In the genomic region with DNA sequence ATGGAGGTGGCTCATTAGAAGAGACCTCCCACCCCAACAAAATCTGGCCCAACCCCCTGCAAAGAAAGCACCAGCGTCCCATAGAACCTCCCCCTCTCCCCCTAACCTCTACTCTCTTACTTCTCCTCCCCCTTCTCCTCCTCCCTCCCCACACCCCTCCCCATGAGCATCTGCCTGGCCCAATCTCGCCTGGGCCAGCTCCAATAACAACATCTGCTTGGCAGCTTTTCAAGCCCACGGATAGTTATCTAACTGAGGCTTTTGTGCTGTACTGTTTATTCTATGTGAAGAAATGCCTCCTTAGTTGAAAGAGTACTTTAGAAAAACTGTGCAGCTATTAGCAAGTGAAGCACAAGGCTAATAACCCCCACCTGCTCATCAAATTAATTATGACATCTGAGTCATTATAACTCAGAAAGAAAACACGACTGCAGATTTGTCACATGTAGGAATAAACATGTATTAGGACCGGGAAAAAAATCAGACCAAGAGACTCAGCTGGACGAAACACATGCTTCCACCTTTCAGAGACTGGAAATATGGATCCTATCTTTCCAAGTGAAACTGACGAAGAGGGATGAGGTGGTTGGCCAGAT, we compare ENCODE assay signal across 1 cellular context.
A peak's percentile ranks its signal among the peaks of the same experiment; 100 is the strongest.
TF ChIP-seq lines count a peak whose summit lies in the region.

No MANE protein-coding gene starts in this region.

TF ChIP-seq in HEK293, 187 proteins besides CTCF, POLR2A, EP300 and RAD21 (continued from another document and continues in another):
- TF ChIP-seq, protein P1, sequence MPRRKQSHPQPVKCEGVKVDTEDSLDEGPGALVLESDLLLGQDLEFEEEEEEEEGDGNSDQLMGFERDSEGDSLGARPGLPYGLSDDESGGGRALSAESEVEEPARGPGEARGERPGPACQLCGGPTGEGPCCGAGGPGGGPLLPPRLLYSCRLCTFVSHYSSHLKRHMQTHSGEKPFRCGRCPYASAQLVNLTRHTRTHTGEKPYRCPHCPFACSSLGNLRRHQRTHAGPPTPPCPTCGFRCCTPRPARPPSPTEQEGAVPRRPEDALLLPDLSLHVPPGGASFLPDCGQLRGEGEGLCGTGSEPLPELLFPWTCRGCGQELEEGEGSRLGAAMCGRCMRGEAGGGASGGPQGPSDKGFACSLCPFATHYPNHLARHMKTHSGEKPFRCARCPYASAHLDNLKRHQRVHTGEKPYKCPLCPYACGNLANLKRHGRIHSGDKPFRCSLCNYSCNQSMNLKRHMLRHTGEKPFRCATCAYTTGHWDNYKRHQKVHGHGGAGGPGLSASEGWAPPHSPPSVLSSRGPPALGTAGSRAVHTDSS (tag by site-specific recombination; IDR thresholded peaks at IDR 0.05) = no peak
- no peak for TF ChIP-seq ZNF514 (tag by site-specific recombination; IDR thresholded peaks at IDR 0.05)
- TF ChIP-seq KLF10 (tag by site-specific recombination; IDR thresholded peaks at IDR 0.05) = peak; percentile 62
- no peak for TF ChIP-seq ZNF184 (tag by site-specific recombination; IDR thresholded peaks at IDR 0.05)
- TF ChIP-seq ZNF600 (tag by site-specific recombination; IDR thresholded peaks at IDR 0.05) = no peak
- TF ChIP-seq ZNF423 (tag by site-specific recombination; IDR thresholded peaks at IDR 0.05) = no peak
- TF ChIP-seq ZNF133 (tag by site-specific recombination; IDR thresholded peaks at IDR 0.05) = no peak
- TF ChIP-seq TRIM28 (IDR thresholded peaks at IDR 0.05; ENCODE audit: borderline replicate concordance, low read length) = peak; percentile 57; the same call in 1 of the 2 replicates
- peak; percentile 82 for TF ChIP-seq ZXDB (tag by site-specific recombination; IDR thresholded peaks at IDR 0.05)
- peak; percentile 91 for TF ChIP-seq FEZF1 (tag by site-specific recombination; IDR thresholded peaks at IDR 0.05)
- 0 out of 2 replicates have a peak, but pooled peaks have one; percentile 7 for TF ChIP-seq EGR2 (tag by site-specific recombination; IDR thresholded peaks at IDR 0.05; ENCODE audit: low read depth)
- no peak for TF ChIP-seq ZNF292 (tag by site-specific recombination; IDR thresholded peaks at IDR 0.05; ENCODE audit: borderline replicate concordance, low read depth)
- peak; percentile 96 for TF ChIP-seq ZNF24 (tag by site-specific recombination; IDR thresholded peaks at IDR 0.05)
- TF ChIP-seq ZNF10 (tag by site-specific recombination; IDR thresholded peaks at IDR 0.05) = peak; percentile 45; the same call in 1 of the 2 replicates
- peak; percentile 98 for TF ChIP-seq ZNF398 (tag by site-specific recombination; IDR thresholded peaks at IDR 0.05)
- TF ChIP-seq ZNF426 (tag by site-specific recombination; IDR thresholded peaks at IDR 0.05) = no peak
- no peak for TF ChIP-seq ZSCAN23 (tag by site-specific recombination; IDR thresholded peaks at IDR 0.05)
- TF ChIP-seq ZNF677 (tag by site-specific recombination; IDR thresholded peaks at IDR 0.05) = no peak
- TF ChIP-seq ZNF585B (tag by site-specific recombination; IDR thresholded peaks at IDR 0.05) = no peak
- TF ChIP-seq, protein P2, sequence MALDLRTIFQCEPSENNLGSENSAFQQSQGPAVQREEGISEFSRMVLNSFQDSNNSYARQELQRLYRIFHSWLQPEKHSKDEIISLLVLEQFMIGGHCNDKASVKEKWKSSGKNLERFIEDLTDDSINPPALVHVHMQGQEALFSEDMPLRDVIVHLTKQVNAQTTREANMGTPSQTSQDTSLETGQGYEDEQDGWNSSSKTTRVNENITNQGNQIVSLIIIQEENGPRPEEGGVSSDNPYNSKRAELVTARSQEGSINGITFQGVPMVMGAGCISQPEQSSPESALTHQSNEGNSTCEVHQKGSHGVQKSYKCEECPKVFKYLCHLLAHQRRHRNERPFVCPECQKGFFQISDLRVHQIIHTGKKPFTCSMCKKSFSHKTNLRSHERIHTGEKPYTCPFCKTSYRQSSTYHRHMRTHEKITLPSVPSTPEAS (tag by site-specific recombination; IDR thresholded peaks at IDR 0.05) = peak; percentile 14; the same call in 1 of the 2 replicates
- no peak for TF ChIP-seq ZNF785 (tag by site-specific recombination; IDR thresholded peaks at IDR 0.05)
- TF ChIP-seq IKZF3 (tag by site-specific recombination; IDR thresholded peaks at IDR 0.05) = peak; percentile 72; the same call in 1 of the 2 replicates
- no peak for TF ChIP-seq SCRT2 (tag by site-specific recombination; IDR thresholded peaks at IDR 0.05)
- peak; percentile 57; the same call in 1 of the 2 replicates for TF ChIP-seq TCF7L2 (IDR thresholded peaks at IDR 0.05; ENCODE audit: borderline replicate concordance, low read depth, low read length)
- peak; percentile 79 for TF ChIP-seq ZEB2 (tag by site-specific recombination; IDR thresholded peaks at IDR 0.05)
- 0 out of 2 replicates have a peak, but pooled peaks have one; percentile 53 for TF ChIP-seq BCL11B (tag by site-specific recombination; IDR thresholded peaks at IDR 0.05; ENCODE audit: low read depth)
- 0 out of 2 replicates have a peak, but pooled peaks have one; percentile 26 for TF ChIP-seq KLF1 (tag by site-specific recombination; IDR thresholded peaks at IDR 0.05)
- peak; percentile 96 for TF ChIP-seq PRDM6 (tag by site-specific recombination; IDR thresholded peaks at IDR 0.05)
- TF ChIP-seq, protein P3, sequence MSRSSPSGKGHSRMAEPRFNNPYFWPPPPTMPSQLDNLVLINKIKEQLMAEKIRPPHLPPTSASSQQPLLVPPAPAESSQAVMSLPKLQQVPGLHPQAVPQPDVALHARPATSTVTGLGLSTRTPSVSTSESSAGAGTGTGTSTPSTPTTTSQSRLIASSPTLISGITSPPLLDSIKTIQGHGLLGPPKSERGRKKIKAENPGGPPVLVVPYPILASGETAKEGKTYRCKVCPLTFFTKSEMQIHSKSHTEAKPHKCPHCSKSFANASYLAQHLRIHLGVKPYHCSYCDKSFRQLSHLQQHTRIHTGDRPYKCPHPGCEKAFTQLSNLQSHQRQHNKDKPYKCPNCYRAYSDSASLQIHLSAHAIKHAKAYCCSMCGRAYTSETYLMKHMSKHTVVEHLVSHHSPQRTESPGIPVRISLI (tag by site-specific recombination; IDR thresholded peaks at IDR 0.05) = peak; percentile 81
- TF ChIP-seq REST (tag by site-specific recombination; IDR thresholded peaks at IDR 0.05) = no peak
- TF ChIP-seq ZNF692 (tag by site-specific recombination; IDR thresholded peaks at IDR 0.05) = peak; percentile 73; the same call in 1 of the 2 replicates
- TF ChIP-seq ZNF529 (tag by site-specific recombination; IDR thresholded peaks at IDR 0.05; ENCODE audit: insufficient replicate concordance) = no peak
- TF ChIP-seq ZNF214 (tag by site-specific recombination; IDR thresholded peaks at IDR 0.05; ENCODE audit: borderline replicate concordance) = no peak
- TF ChIP-seq INSM2 (tag by site-specific recombination; IDR thresholded peaks at IDR 0.05) = peak; percentile 87
- TF ChIP-seq MEIS1 (CRISPR knock-in tag; IDR thresholded peaks at IDR 0.05; ENCODE audit: borderline replicate concordance) = no peak
- TF ChIP-seq ZNF561 (tag by site-specific recombination; IDR thresholded peaks at IDR 0.05; ENCODE audit: borderline replicate concordance) = no peak
- TF ChIP-seq ZNF664 (tag by site-specific recombination; IDR thresholded peaks at IDR 0.05) = peak; percentile 99
- peak; percentile 52 for TF ChIP-seq GLIS2 (tag by site-specific recombination; IDR thresholded peaks at IDR 0.05)
- TF ChIP-seq GFI1B (tag by site-specific recombination; IDR thresholded peaks at IDR 0.05) = peak; percentile 75
- TF ChIP-seq ZNF266 (tag by site-specific recombination; IDR thresholded peaks at IDR 0.05; ENCODE audit: low read depth) = no peak
- TF ChIP-seq SCRT1 (tag by site-specific recombination; IDR thresholded peaks at IDR 0.05; ENCODE audit: borderline replicate concordance) = no peak
- TF ChIP-seq ZNF544 (tag by site-specific recombination; IDR thresholded peaks at IDR 0.05) = no peak
- TF ChIP-seq ZNF16 (tag by site-specific recombination; IDR thresholded peaks at IDR 0.05; ENCODE audit: low read depth) = no peak
- peak; percentile 40 for TF ChIP-seq SP2 (tag by site-specific recombination; IDR thresholded peaks at IDR 0.05)
- TF ChIP-seq ZNF660 (tag by site-specific recombination; IDR thresholded peaks at IDR 0.05) = peak; percentile 85
- TF ChIP-seq RBAK (tag by site-specific recombination; IDR thresholded peaks at IDR 0.05) = no peak
- TF ChIP-seq ZNF501 (tag by site-specific recombination; IDR thresholded peaks at IDR 0.05) = no peak
- TF ChIP-seq OSR2 (tag by site-specific recombination; IDR thresholded peaks at IDR 0.05) = peak; percentile 64
- TF ChIP-seq ZNF521 (tag by site-specific recombination; IDR thresholded peaks at IDR 0.05) = no peak
- TF ChIP-seq ZNF843 (tag by site-specific recombination; IDR thresholded peaks at IDR 0.05) = peak; percentile 86
- peak; percentile 84 for TF ChIP-seq ZSCAN30 (tag by site-specific recombination; IDR thresholded peaks at IDR 0.05)
